1 cellular context compared by ENCODE assay signal in genomic region chr10:125783957-125784356, GRCh38.
TF ChIP-seq lines count a peak whose summit lies in the region.

No MANE protein-coding gene starts in this region.

TF ChIP-seq in K562, 482 proteins besides CTCF, POLR2A, EP300 and RAD21 (continued from another document):
- TF ChIP-seq, protein P1, sequence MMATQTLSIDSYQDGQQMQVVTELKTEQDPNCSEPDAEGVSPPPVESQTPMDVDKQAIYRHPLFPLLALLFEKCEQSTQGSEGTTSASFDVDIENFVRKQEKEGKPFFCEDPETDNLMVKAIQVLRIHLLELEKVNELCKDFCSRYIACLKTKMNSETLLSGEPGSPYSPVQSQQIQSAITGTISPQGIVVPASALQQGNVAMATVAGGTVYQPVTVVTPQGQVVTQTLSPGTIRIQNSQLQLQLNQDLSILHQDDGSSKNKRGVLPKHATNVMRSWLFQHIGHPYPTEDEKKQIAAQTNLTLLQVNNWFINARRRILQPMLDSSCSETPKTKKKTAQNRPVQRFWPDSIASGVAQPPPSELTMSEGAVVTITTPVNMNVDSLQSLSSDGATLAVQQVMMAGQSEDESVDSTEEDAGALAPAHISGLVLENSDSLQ (IDR thresholded peaks at IDR 0.05), result 0 out of 2 replicates have a peak, but pooled peaks have one; percentile 42
- no peak for TF ChIP-seq RCOR1 (IDR thresholded peaks at IDR 0.05; ENCODE audit: borderline replicate concordance in 1 of 2, low read depth in 2 of 2, low read length in 2 of 2)
- TF ChIP-seq MED1 (CRISPR knock-in tag; IDR thresholded peaks at IDR 0.05; ENCODE audit: borderline replicate concordance), result no peak
